ENCODE assay signal across 1 cellular context in genomic region chr3:47299396-47300318, GRCh38.
TF ChIP-seq lines count a peak whose summit lies in the region.

No MANE protein-coding gene starts in this region.

TF ChIP-seq in HepG2, 621 proteins besides CTCF, POLR2A, EP300 and RAD21 (continued from another document):
- TF ChIP-seq, protein P1, sequence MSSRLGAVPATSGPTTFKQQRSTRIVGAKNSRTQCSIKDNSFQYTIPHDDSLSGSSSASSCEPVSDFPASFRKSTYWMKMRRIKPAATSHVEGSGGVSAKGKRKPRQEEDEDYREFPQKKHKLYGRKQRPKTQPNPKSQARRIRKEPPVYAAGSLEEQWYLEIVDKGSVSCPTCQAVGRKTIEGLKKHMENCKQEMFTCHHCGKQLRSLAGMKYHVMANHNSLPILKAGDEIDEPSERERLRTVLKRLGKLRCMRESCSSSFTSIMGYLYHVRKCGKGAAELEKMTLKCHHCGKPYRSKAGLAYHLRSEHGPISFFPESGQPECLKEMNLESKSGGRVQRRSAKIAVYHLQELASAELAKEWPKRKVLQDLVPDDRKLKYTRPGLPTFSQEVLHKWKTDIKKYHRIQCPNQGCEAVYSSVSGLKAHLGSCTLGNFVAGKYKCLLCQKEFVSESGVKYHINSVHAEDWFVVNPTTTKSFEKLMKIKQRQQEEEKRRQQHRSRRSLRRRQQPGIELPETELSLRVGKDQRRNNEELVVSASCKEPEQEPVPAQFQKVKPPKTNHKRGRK (CRISPR knock-in tag; IDR thresholded peaks at IDR 0.05): 0 out of 2 replicates have a peak, but pooled peaks have one; percentile 18
- TF ChIP-seq ZNF296 (CRISPR knock-in tag; conservative IDR thresholded peaks at IDR 0.05): no peak
- 0 out of 2 replicates have a peak, but pooled peaks have one; percentile 69 for TF ChIP-seq ZNF20 (CRISPR knock-in tag; IDR thresholded peaks at IDR 0.05)
- no peak for TF ChIP-seq ATRX (CRISPR knock-in tag; IDR thresholded peaks at IDR 0.05; ENCODE audit: borderline replicate concordance)
- TF ChIP-seq CEBPB (IDR thresholded peaks at IDR 0.05; ENCODE audit: borderline replicate concordance, low read depth, low read length): peak; percentile 57; the same call in 1 of the 2 replicates
- peak; percentile 74 for TF ChIP-seq ZNF362 (CRISPR knock-in tag; IDR thresholded peaks at IDR 0.05; ENCODE audit: borderline replicate concordance)
